ENCODE assay signal across 37 cellular contexts in genomic region chr20:21372016-21372415, GRCh38. TPM values are rescaled to one million over a fixed set of nuclear protein-coding genes. Genes with fewer than 3 reads are reported as not detected.
"Had no signal": no experiment of that assay in that cellular context is flagged by ENCODE, and none has a peak within 500 bp of the region (broad histone marks: within the 10 kb centered on the region; RNA-seq: fewer than 3 reads in every experiment).

No MANE protein-coding gene starts in this region.

- FAIRE-seq: colon, TTC549 had no signal

- H3K4me3 Mint-ChIP-seq: activated B cell treated with CpG ODN at 0.5 μM for 24 hours; activated CD4-positive, alpha-beta memory T cell treated with anti-CD3 and anti-CD28 coated beads for 36 hours; activated CD4-positive, alpha-beta T cell treated with anti-CD3 and anti-CD28 coated beads, Interleukin-2, amount 10 ng/mL, durations not matched to agents 24 days and 14 days; activated CD8-positive, alpha-beta T cell treated with anti-CD3 and anti-CD28 coated beads for 36 hours; activated naive CD4-positive, alpha-beta T cell treated with anti-CD3 and anti-CD28 coated beads, Interleukin-2, amount 10 ng/mL, durations not matched to agents 7 days and 5 days; activated naive CD4-positive, alpha-beta T cell treated with anti-CD3 and anti-CD28 coated beads, Interleukin-2, amount 50 U/mL, for 24 hours; activated naive CD8-positive, alpha-beta T cell; activated naive CD8-positive, alpha-beta T cell treated with anti-CD3 and anti-CD28 coated beads, Interleukin-2, amount 10 ng/mL, durations not matched to agents 7 days and 5 days; activated naive CD8-positive, alpha-beta T cell treated with anti-CD3 and anti-CD28 coated beads, Interleukin-2, amount 50 U/mL, for 24 hours; activated T-cell treated with anti-CD3 and anti-CD28 coated beads, Interleukin-2, amount 50 U/mL, for 4 hours; brain; T-helper 1 cell treated with Interleukin-12 subunit alpha and Interleukin-12 subunit beta and Interleukin-4 antibody, amounts not matched to agents 30 μg/mL and 1 μg/mL, for 36 hours; T-helper 2 cell treated with Interferon-gamma antibody and Interleukin-4, amounts not matched to agents 5 μg/mL and 100 μg/mL, for 36 hours had no signal

- H3K27ac ChIP-seq: ascending aorta, VCaP had no signal

- H3K27me3 ChIP-seq: ascending aorta had no signal

- H3K4me1 Mint-ChIP-seq: activated naive CD4-positive, alpha-beta T cell treated with anti-CD3 and anti-CD28 coated beads, Interleukin-2, amount 10 ng/mL, durations not matched to agents 7 days and 5 days had no signal

- DNase-seq: activated B cell treated with CpG ODN at 0.5 μM for 24 hours; activated CD4-positive, alpha-beta memory T cell treated with anti-CD3 and anti-CD28 coated beads for 36 hours; activated CD4-positive, alpha-beta T cell treated with anti-CD3 and anti-CD28 coated beads for 4 hours; activated CD4-positive, alpha-beta T cell treated with anti-CD3 and anti-CD28 coated beads, Interleukin-2, amount 10 ng/mL, durations not matched to agents 24 days and 14 days; activated CD4-positive, alpha-beta T cell treated with anti-CD3 and anti-CD28 coated beads, Interleukin-2, amount 50 U/mL, for 1 hour; activated CD4-positive, alpha-beta T cell treated with anti-CD3 and anti-CD28 coated beads, Interleukin-2, amount 50 U/mL, for 4 hours; activated CD4-positive, CD25-positive, alpha-beta regulatory T cell treated with anti-CD3 and anti-CD28 coated beads, Interleukin-2, amount 50 U/mL, for 72 hours; activated CD8-positive, alpha-beta memory T cell treated with anti-CD3 and anti-CD28 coated beads, Interleukin-2, amount 50 U/mL, for 48 hours; activated CD8-positive, alpha-beta T cell treated with anti-CD3 and anti-CD28 coated beads for 36 hours; activated effector memory CD4-positive, alpha-beta T cell treated with Interleukin-2 at 50 U/mL for 16 hours; activated gamma-delta T cell; activated naive CD4-positive, alpha-beta T cell treated with anti-CD3 and anti-CD28 coated beads, Interleukin-2, amount 10 ng/mL, durations not matched to agents 7 days and 5 days; activated naive CD4-positive, alpha-beta T cell treated with Interleukin-2 at 50 U/mL for 16 hours; activated naive CD8-positive, alpha-beta T cell treated with anti-CD3 and anti-CD28 coated beads, Interleukin-2, amount 10 ng/mL, durations not matched to agents 7 days and 5 days; activated naive CD8-positive, alpha-beta T cell treated with anti-CD3 and anti-CD28 coated beads, Interleukin-2, amount 50 U/mL, for 24 hours; activated T-cell treated with anti-CD3 and anti-CD28 coated beads, Interleukin-2, amount 50 U/mL, for 1 hour; activated T-cell treated with anti-CD3 and anti-CD28 coated beads, Interleukin-2, amount 50 U/mL, for 4 hours; amygdala; anterior cingulate cortex; central memory CD4-positive, alpha-beta T cell; T-helper 1 cell; T-helper 2 cell; T-helper 9 cell had no signal

- H3K9me3 Mint-ChIP-seq: activated B cell treated with CpG ODN at 0.5 μM for 24 hours; activated CD4-positive, alpha-beta memory T cell treated with anti-CD3 and anti-CD28 coated beads for 36 hours; activated CD4-positive, alpha-beta T cell treated with anti-CD3 and anti-CD28 coated beads, Interleukin-2, amount 10 ng/mL, durations not matched to agents 24 days and 14 days; activated CD8-positive, alpha-beta T cell treated with anti-CD3 and anti-CD28 coated beads for 36 hours; activated naive CD4-positive, alpha-beta T cell treated with anti-CD3 and anti-CD28 coated beads, Interleukin-2, amount 10 ng/mL, durations not matched to agents 7 days and 5 days; activated naive CD4-positive, alpha-beta T cell treated with anti-CD3 and anti-CD28 coated beads, Interleukin-2, amount 50 U/mL, for 24 hours; activated naive CD8-positive, alpha-beta T cell treated with anti-CD3 and anti-CD28 coated beads, Interleukin-2, amount 10 ng/mL, durations not matched to agents 7 days and 5 days; activated naive CD8-positive, alpha-beta T cell treated with anti-CD3 and anti-CD28 coated beads, Interleukin-2, amount 50 U/mL, for 24 hours; activated T-cell treated with anti-CD3 and anti-CD28 coated beads, Interleukin-2, amount 50 U/mL, for 4 hours; activated T-helper 2 cell treated with anti-CD3 and anti-CD28 coated beads, Interferon-gamma antibody, Interleukin-2, Interleukin-4, amounts not matched to agents 10 μg/mL and 5 μg/mL and 100 μg/mL, durations not matched to agents 14 hours and 24 hours and 36 hours; brain; T-helper 1 cell treated with Interleukin-12 subunit alpha and Interleukin-12 subunit beta and Interleukin-4 antibody, amounts not matched to agents 30 μg/mL and 1 μg/mL, for 36 hours; T-helper 2 cell treated with Interferon-gamma antibody and Interleukin-4, amounts not matched to agents 5 μg/mL and 100 μg/mL, for 36 hours had no signal

- ATAC-seq: activated CD8-positive, alpha-beta T cell treated with anti-CD3 and anti-CD28 coated beads for 36 hours; activated naive CD8-positive, alpha-beta T cell treated with anti-CD3 and anti-CD28 coated beads, Interleukin-2, amount 50 U/mL, for 24 hours; activated T-cell treated with anti-CD3 and anti-CD28 coated beads, Interleukin-2, amount 50 U/mL, for 4 hours had no signal

- H3K27me3 Mint-ChIP-seq: activated B cell treated with CpG ODN at 0.5 μM for 24 hours; activated CD4-positive, alpha-beta memory T cell treated with anti-CD3 and anti-CD28 coated beads for 36 hours; activated CD4-positive, alpha-beta T cell treated with anti-CD3 and anti-CD28 coated beads, Interleukin-2, amount 10 ng/mL, durations not matched to agents 24 days and 14 days; activated CD8-positive, alpha-beta T cell treated with anti-CD3 and anti-CD28 coated beads for 36 hours; activated naive CD4-positive, alpha-beta T cell treated with anti-CD3 and anti-CD28 coated beads, Interleukin-2, amount 10 ng/mL, durations not matched to agents 7 days and 5 days; activated naive CD4-positive, alpha-beta T cell treated with anti-CD3 and anti-CD28 coated beads, Interleukin-2, amount 50 U/mL, for 24 hours; activated naive CD8-positive, alpha-beta T cell; activated naive CD8-positive, alpha-beta T cell treated with anti-CD3 and anti-CD28 coated beads, Interleukin-2, amount 10 ng/mL, durations not matched to agents 7 days and 5 days; activated naive CD8-positive, alpha-beta T cell treated with anti-CD3 and anti-CD28 coated beads, Interleukin-2, amount 50 U/mL, for 24 hours; brain had no signal

- H3K4me1 ChIP-seq: ascending aorta had no signal

- H3K27ac Mint-ChIP-seq: activated B cell treated with CpG ODN at 0.5 μM for 24 hours; activated CD4-positive, alpha-beta memory T cell treated with anti-CD3 and anti-CD28 coated beads for 36 hours; activated CD4-positive, alpha-beta T cell treated with anti-CD3 and anti-CD28 coated beads, Interleukin-2, amount 10 ng/mL, durations not matched to agents 24 days and 14 days; activated CD8-positive, alpha-beta T cell treated with anti-CD3 and anti-CD28 coated beads for 36 hours; activated naive CD4-positive, alpha-beta T cell treated with anti-CD3 and anti-CD28 coated beads, Interleukin-2, amount 10 ng/mL, durations not matched to agents 7 days and 5 days; activated naive CD4-positive, alpha-beta T cell treated with anti-CD3 and anti-CD28 coated beads, Interleukin-2, amount 50 U/mL, for 24 hours; activated naive CD8-positive, alpha-beta T cell; activated naive CD8-positive, alpha-beta T cell treated with anti-CD3 and anti-CD28 coated beads, Interleukin-2, amount 10 ng/mL, durations not matched to agents 7 days and 5 days; activated naive CD8-positive, alpha-beta T cell treated with anti-CD3 and anti-CD28 coated beads, Interleukin-2, amount 50 U/mL, for 24 hours; activated T-helper 2 cell treated with anti-CD3 and anti-CD28 coated beads, Interferon-gamma antibody, Interleukin-2, Interleukin-4, amounts not matched to agents 10 μg/mL and 5 μg/mL and 100 μg/mL, durations not matched to agents 14 hours and 24 hours and 36 hours; brain; T-helper 1 cell treated with Interleukin-12 subunit alpha and Interleukin-12 subunit beta and Interleukin-4 antibody, amounts not matched to agents 30 μg/mL and 1 μg/mL, for 36 hours; T-helper 2 cell treated with Interferon-gamma antibody and Interleukin-4, amounts not matched to agents 5 μg/mL and 100 μg/mL, for 36 hours had no signal

- H3K9me3 ChIP-seq: ascending aorta had no signal

- H3K4me3 ChIP-seq: ascending aorta had no signal

RNA-seq across cellular contexts. Expression of gene NKX2-4, which starts 25.3 kb away (rescaled TPM):
- total RNA-seq: activated B cell treated with CpG ODN at 0.5 μM for 24 hours; activated CD4-positive, alpha-beta memory T cell treated with anti-CD3 and anti-CD28 coated beads for 36 hours; activated CD4-positive, alpha-beta T cell treated with anti-CD3 and anti-CD28 coated beads, Interleukin-2, amount 10 ng/mL, durations not matched to agents 24 days and 14 days; activated CD8-positive, alpha-beta memory T cell treated with anti-CD3 and anti-CD28 coated beads for 36 hours; activated CD8-positive, alpha-beta T cell treated with anti-CD3 and anti-CD28 coated beads for 36 hours; activated naive CD8-positive, alpha-beta T cell treated with anti-CD3 and anti-CD28 coated beads, Interleukin-2, amount 10 ng/mL, durations not matched to agents 7 days and 5 days; activated T-cell treated with anti-CD3 and anti-CD28 coated beads, Interleukin-2, amount 50 U/mL, for 4 hours; activated T-helper 2 cell treated with anti-CD3 and anti-CD28 coated beads, Interferon-gamma antibody, Interleukin-2, Interleukin-4, amounts not matched to agents 10 μg/mL and 5 μg/mL and 100 μg/mL, durations not matched to agents 14 hours and 24 hours and 36 hours; ascending aorta; cardiac septum; cerebellum had no signal
- polyA plus RNA-seq: adipose tissue had no signal
